In genomic region chr2:29192526-29192925, GRCh38 we compare ENCODE assay signal across 31 cellular contexts.
DNase-seq lines count a peak whose midpoint lies in the region; ATAC-seq, FAIRE-seq and TF ChIP-seq lines count a peak whose summit lies in the region.
"Had no signal": no experiment of that assay in that cellular context is flagged by ENCODE, and none has a peak within 500 bp of the region (broad histone marks: within the 10 kb centered on the region; RNA-seq: fewer than 3 reads in every experiment).

No MANE protein-coding gene starts in this region.

- no peaks in the 10 kb centered on the region for H4K20me1 ChIP-seq in K562 (replicated peaks; ENCODE audit: control insufficient read depth, insufficient read depth, low read length)

- H3K4me3 ChIP-seq in K562 (no peak overlapping the region), skeletal muscle cell (ENCODE audit: low read depth, low read length) (no peak overlapping the region)
- H3K4me3 ChIP-seq: GM23338, left ventricle myocardium inferior, ovary, testis, uterus had no signal

- TF ChIP-seq EP300 in K562 (IDR thresholded peaks at IDR 0.05; ENCODE audit: low read length) = no peak

- WGBS in K562 (ENCODE audit: insufficient coverage, low coverage, missing lambda C conversion rate) = 10% methylated on average over 3 of the region's 3 CpGs

- no peaks in the 10 kb centered on the region for H3K36me3 ChIP-seq in K562 (ENCODE audit: control insufficient read depth, insufficient read depth, low read length)
- H3K36me3 ChIP-seq: ovary, uterus had no signal

- intact Hi-C loops in K562 (cut with micrococcal nuclease) = loop anchor here (10.0 kb wide), 2 partner anchors 118 to 608 kb away; partner anchors contain the start of gene PCARE

- in situ Hi-C loops in K562 (cut with MboI) = no loop called here

- TF ChIP-seq RAD21 in K562 (CRISPR knock-in tag; conservative IDR thresholded peaks at IDR 0.05 in 1 of 2, IDR thresholded peaks at IDR 0.05 in 1 of 2) = no peak

- H3K9me3 ChIP-seq in K562 (replicated peaks; ENCODE audit: control insufficient read depth, insufficient read depth, low read depth, low read length) = no peaks in the 10 kb centered on the region
- H3K9me3 ChIP-seq: left ventricle myocardium inferior, testis, uterus had no signal

- ATAC-seq in K562 = no peak
- ATAC-seq in GM18861 (IDR thresholded peaks at IDR 0.05; ENCODE audit: unreplicated experiment) = no peak
- ATAC-seq: activated T-helper 17 cell treated with anti-CD3 and anti-CD28 coated beads, Interleukin-2, amount 50 U/mL, for 72 hours; foreskin keratinocyte; GM23338; naive thymus-derived CD8-positive, alpha-beta T cell; stimulated activated naive B cell treated with anti-CD40 and anti-IgM and Interleukin-4, amounts not matched to agents 10 μg/mL and 1 μg/mL and 100 μg/mL, for 72 hours had no signal

- POLR2A ChIA-PET in K562 (lab: Yijun Ruan, JAX) = interaction anchor here (0.5 to 1.5 kb wide), 3 partner anchors 9 to 182 kb away, joined by 3 to 4 read pairs (median 4); no protein-coding TSS in a partner anchor

- TF ChIP-seq CTCF in K562 (IDR thresholded peaks at IDR 0.05 in 2 of 3, conservative IDR thresholded peaks at IDR 0.05 in 1 of 3; ENCODE audit: insufficient read depth in 2 of 3, low read depth in 1 of 3, low read length in 3 of 3) = no peak

- no peak overlapping the region for H3K4me2 ChIP-seq in K562 (ENCODE audit: insufficient read depth, low read length)
- H3K4me2 ChIP-seq: GM23338 had no signal

- H3K27ac ChIP-seq in K562 (ENCODE audit: extremely low read depth, low read depth, low read length) = no peak overlapping the region
- H3K27ac ChIP-seq: foreskin keratinocyte, left ventricle myocardium inferior, ovary, testis, uterus had no signal

- no peaks in the 10 kb centered on the region for H3K9me1 ChIP-seq in K562 (ENCODE audit: control insufficient read depth, insufficient read depth, low read length)

- peaks cover 7 to 10% of the 10 kb centered on the region in 2 experiments; a peak in 3 of 5 replicates for H3K27me3 ChIP-seq in K562 (ENCODE audit: control insufficient read depth in 2 of 2, insufficient read depth in 2 of 2, low read length in 2 of 2)
- H3K27me3 ChIP-seq: foreskin keratinocyte, ovary, testis, uterus had no signal

- no peak overlapping the region for H3K9ac ChIP-seq in K562 (ENCODE audit: insufficient read depth in 1 of 2, low read depth in 2 of 2, low read length in 2 of 2)

- no peaks in the 10 kb centered on the region for H3K4me1 ChIP-seq in K562 (replicated peaks in 1 of 2; ENCODE audit: control insufficient read depth in 2 of 2, insufficient read depth in 2 of 2, low read length in 2 of 2)
- H3K4me1 ChIP-seq: foreskin keratinocyte, testis, uterus had no signal

- no peak overlapping the region for H2AFZ ChIP-seq in K562 (ENCODE audit: low read depth, low read length)

- BruUV-seq in K562 (replicated peaks; lab: Mats Ljungman, UMichigan) = no TSS peak

- FAIRE-seq in HTR-8/SVneo (lab: Jason Lieb, UNC) (no peak), K562 (lab: Jason Lieb, UNC) (no peak)
- FAIRE-seq: GM18507 had no signal

- peak; percentile 19 for DNase-seq in Daoy (ENCODE audit: low read depth)
- peak; percentile 25 for DNase-seq in HTR-8/SVneo (ENCODE audit: insufficient read length, low spot score)
- no peak for DNase-seq in K562 (ENCODE audit: extremely low read depth in 1 of 4, low spot score in 3 of 4)
- DNase-seq in skeletal muscle cell (ENCODE audit: low read depth) = peak; percentile 16
- DNase-seq in SW480 (ENCODE audit: low spot score) = no peak
- DNase-seq in nucleus accumbens (lab: John Stamatoyannopoulos, UW) = no peak
- DNase-seq: activated B cell treated with CpG ODN at 0.5 μM for 24 hours; activated CD4-positive, alpha-beta T cell treated with anti-CD3 and anti-CD28 coated beads, Interleukin-2, amount 50 U/mL, for 48 hours; activated CD8-positive, alpha-beta memory T cell treated with anti-CD3 and anti-CD28 coated beads, Interleukin-2, amount 50 U/mL, for 4 hours; CD4-positive, alpha-beta T cell; effector CD4-positive, alpha-beta T cell; GDM1; hippocampal formation; left ventricle myocardium inferior; naive thymus-derived CD8-positive, alpha-beta T cell; NCI-H1417; NCI-H2081 treated with DMSO at 0.1 percent for 48 hours; NCI-H446; NCI-H82; ovary; retina; stimulated activated CD4-positive, alpha-beta T cell treated with anti-CD3 and anti-CD28 coated beads, Interleukin-4, amount 100 ng/mL, for 24 hours; stimulated activated naive B cell treated with anti-CD40 and anti-IgM and Interleukin-4, amounts not matched to agents 10 μg/mL and 1 μg/mL and 100 μg/mL, for 72 hours; SW 1271; testis; uterus had no signal

- no peaks in the 10 kb centered on the region for H3K79me2 ChIP-seq in K562 (ENCODE audit: control insufficient read depth, insufficient read depth, low read length)

- CTCF ChIA-PET in K562 (lab: Yijun Ruan, JAX; ENCODE audit: low intra/inter-chr PET ratio) = no interaction called here

- no peak for TF ChIP-seq POLR2A in K562 (conservative IDR thresholded peaks at IDR 0.05)

TF ChIP-seq in K562, 482 proteins besides CTCF, POLR2A, EP300 and RAD21:
- TF ChIP-seq ZKSCAN1 (IDR thresholded peaks at IDR 0.05; ENCODE audit: low read depth, low read length) (no peak), NFE2 (IDR thresholded peaks at IDR 0.05; ENCODE audit: low read depth) (no peak), HIVEP1 (CRISPR knock-in tag; IDR thresholded peaks at IDR 0.05) (no peak), ZNF140 (CRISPR knock-in tag; IDR thresholded peaks at IDR 0.05) (no peak), C11orf30 (IDR thresholded peaks at IDR 0.05; ENCODE audit: low read depth) (peak; percentile 71), ZNF174 (CRISPR knock-in tag; IDR thresholded peaks at IDR 0.05) (no peak), MAFF (IDR thresholded peaks at IDR 0.05; ENCODE audit: low read length) (peak; percentile 13; the same call in 1 of the 2 replicates), MITF (IDR thresholded peaks at IDR 0.05) (no peak), ZNF76 (CRISPR knock-in tag; IDR thresholded peaks at IDR 0.05; ENCODE audit: borderline replicate concordance) (no peak), SRSF9 (IDR thresholded peaks at IDR 0.05; ENCODE audit: borderline replicate concordance, low read depth, low read length) (no peak), MAFK (IDR thresholded peaks at IDR 0.05; ENCODE audit: low read length) (peak; percentile 17; the same call in 1 of the 2 replicates), E4F1 (CRISPR knock-in tag; IDR thresholded peaks at IDR 0.05; ENCODE audit: borderline replicate concordance) (no peak), ZNF280B (CRISPR knock-in tag; IDR thresholded peaks at IDR 0.05) (no peak), MAFG (tag; conservative IDR thresholded peaks at IDR 0.05) (peak; percentile 69), TCFL5 (CRISPR knock-in tag; conservative IDR thresholded peaks at IDR 0.05) (no peak), ZNF316 (IDR thresholded peaks at IDR 0.05) (peak; percentile 87)

Comparison
In these comparisons a context has a peak if more than half of its experiments do, and no peak if none do; other contexts are left out.
1. DNase-seq: peak in Daoy (single experiment), HTR-8/SVneo (single experiment) and skeletal muscle cell (single experiment); none in K562 (0 of 4), SW480 (single experiment) and nucleus accumbens (0 of 56).